8 cellular contexts compared by ENCODE assay signal in the genomic region with DNA sequence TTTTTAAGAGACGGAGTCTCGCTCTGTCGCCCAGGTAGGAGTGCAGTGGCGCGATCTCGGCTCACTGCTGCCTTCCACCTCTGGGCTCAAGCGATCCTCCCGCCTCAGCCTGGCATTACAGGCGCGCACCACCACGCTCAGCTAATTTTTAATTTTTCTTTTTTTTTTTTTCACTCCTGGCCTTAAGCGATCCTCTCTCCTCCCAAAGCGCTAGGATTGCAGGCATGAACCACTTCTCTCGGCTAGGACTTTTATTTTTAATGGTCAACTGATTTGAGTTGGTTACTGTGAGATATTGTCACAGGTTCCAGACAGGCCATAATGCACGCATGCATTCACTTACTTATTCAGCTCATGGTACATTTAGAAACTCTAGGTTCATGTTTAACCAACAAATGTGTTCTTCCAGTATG. TPM values are rescaled to one million over a fixed set of nuclear protein-coding genes. Genes with fewer than 3 reads are reported as not detected.
A peak's percentile ranks its signal among the peaks of the same experiment; 100 is the strongest.
DNase-seq lines count a peak whose midpoint lies in the region; ATAC-seq and TF ChIP-seq lines count a peak whose summit lies in the region.

No MANE protein-coding gene starts in this region.

- peak overlapping the region; percentile 99 for H3K27ac ChIP-seq in suprapubic skin

- H3K9me3 ChIP-seq in suprapubic skin, result no peaks in the 10 kb centered on the region

- H3K36me3 Mint-ChIP-seq in activated naive CD4-positive, alpha-beta T cell treated with anti-CD3 and anti-CD28 coated beads, Interleukin-2, amount 10 ng/mL, durations not matched to agents 7 days and 5 days, result peaks cover 35% of the 10 kb centered on the region
- H3K36me3 Mint-ChIP-seq in T-cell, result peaks cover 21% of the 10 kb centered on the region

- peak overlapping the region; percentile 98 for H3K27ac Mint-ChIP-seq in activated naive CD4-positive, alpha-beta T cell treated with anti-CD3 and anti-CD28 coated beads, Interleukin-2, amount 10 ng/mL, durations not matched to agents 7 days and 5 days
- peak overlapping the region; percentile 94 to 97 for H3K27ac Mint-ChIP-seq in T-cell

- H3K4me3 Mint-ChIP-seq in activated naive CD4-positive, alpha-beta T cell treated with anti-CD3 and anti-CD28 coated beads, Interleukin-2, amount 10 ng/mL, durations not matched to agents 7 days and 5 days, result peak overlapping the region; percentile 97
- H3K4me3 Mint-ChIP-seq in T-cell, result peak overlapping the region; percentile 94 to 99 (median 97)

- TF ChIP-seq CTCF in suprapubic skin (IDR thresholded peaks at IDR 0.05), result no peak

- 13% methylated on average over 15 of the region's 15 CpGs for WGBS in suprapubic skin

- H3K9me3 Mint-ChIP-seq in activated naive CD4-positive, alpha-beta T cell treated with anti-CD3 and anti-CD28 coated beads, Interleukin-2, amount 10 ng/mL, durations not matched to agents 7 days and 5 days, result no peaks in the 10 kb centered on the region
- H3K9me3 Mint-ChIP-seq in T-cell, result no peaks in the 10 kb centered on the region

- peaks cover 41% of the 10 kb centered on the region for H3K4me1 Mint-ChIP-seq in activated naive CD4-positive, alpha-beta T cell treated with anti-CD3 and anti-CD28 coated beads, Interleukin-2, amount 10 ng/mL, durations not matched to agents 7 days and 5 days
- peaks cover 16 to 30% (median 19%) of the 10 kb centered on the region in 3 donors for H3K4me1 Mint-ChIP-seq in T-cell

- peaks cover 34% of the 10 kb centered on the region for H3K36me3 ChIP-seq in suprapubic skin

- H3K4me1 ChIP-seq in suprapubic skin, result peaks cover 20% of the 10 kb centered on the region

- CTCF ChIA-PET in activated naive CD4-positive, alpha-beta T cell treated with anti-CD3 and anti-CD28 coated beads, Interleukin-2, amount 10 ng/mL, durations not matched to agents 7 days and 5 days (lab: Charles Lee), result interaction anchor here (0.6 to 0.7 kb wide), 2 partner anchors 59 to 84 kb away, joined by 3 to 4 read pairs; no protein-coding TSS in a partner anchor
- CTCF ChIA-PET in T-cell (lab: Charles Lee), result interaction anchor here in 1 of 2 donors (0.9 kb wide), 1 partner anchor 9 kb away, joined by 4 read pairs; the partner anchor contains the start of gene GGNBP2

- DNase-seq in activated naive CD4-positive, alpha-beta T cell treated with anti-CD3 and anti-CD28 coated beads, Interleukin-2, amount 10 ng/mL, durations not matched to agents 7 days and 5 days, result no peak
- DNase-seq in activated naive CD4-positive, alpha-beta T cell treated with Interleukin-2 at 50 U/mL for 16 hours, result no peak
- DNase-seq in T-cell (no peak), suprapubic skin (ENCODE audit: low spot score in 2 of 2) (no peak), NOMO-1 treated with dmso at 0.1 percent for 144 hours (lab: John Stamatoyannopoulos, UW; ENCODE audit: unreplicated experiment) (no peak), NOMO-1 treated with DMSO at 0.1 percent for 48 hours (lab: John Stamatoyannopoulos, UW; ENCODE audit: unreplicated experiment) (no peak)

- TF ChIP-seq EP300 in suprapubic skin (IDR thresholded peaks at IDR 0.05), result no peak

- no peaks in the 10 kb centered on the region for H3K27me3 Mint-ChIP-seq in activated naive CD4-positive, alpha-beta T cell treated with anti-CD3 and anti-CD28 coated beads, Interleukin-2, amount 10 ng/mL, durations not matched to agents 7 days and 5 days
- no peaks in the 10 kb centered on the region for H3K27me3 Mint-ChIP-seq in T-cell

- TF ChIP-seq POLR2A in suprapubic skin (IDR thresholded peaks at IDR 0.05), result no peak

- H3K4me3 ChIP-seq in iPS-11a (ENCODE audit: low read depth, low read length) (peak overlapping the region; percentile 93), suprapubic skin (peak overlapping the region; percentile 77)

- ATAC-seq in T-cell (replicated peaks in 1 of 4) (no peak), HG03039 (IDR thresholded peaks at IDR 0.05; ENCODE audit: unreplicated experiment) (no peak)

- no peaks in the 10 kb centered on the region for H3K27me3 ChIP-seq in suprapubic skin

- POLR2A ChIA-PET in T-cell (lab: Charles Lee), result interaction anchor here in 1 of 2 donors (0.6 to 2.6 kb wide), 2 partner anchors 10 to 1443 kb away, joined by 3 to 11 read pairs; partner anchors contain the start of gene GGNBP2

RNA-seq across cellular contexts. Expression of gene PIGW, which starts 0.9 kb away (rescaled TPM):
- total RNA-seq in T-cell, result 1 to 10 TPM; 6.0 to 8.7 (median 6.5) TPM
- total RNA-seq in suprapubic skin, result 10 to 100 TPM in 2 of 4 donors, 1 to 10 TPM in 2; 4.1 to 13.1 (median 9.0) TPM

RNA-seq across cellular contexts. Expression of gene MYO19, which starts 1.0 kb away (rescaled TPM):
- total RNA-seq in T-cell (10 to 100 TPM; 73.1 to 80.8 (median 79.4) TPM), suprapubic skin (100 to 1,000 TPM; 134 to 366 (median 154) TPM)

RNA-seq across cellular contexts. Expression of gene GGNBP2, which starts 9.0 kb away (rescaled TPM):
- 100 to 1,000 TPM; 105 to 190 (median 111) TPM for total RNA-seq in T-cell
- 10 to 100 TPM; 49.4 to 84.1 (median 57.1) TPM for total RNA-seq in suprapubic skin

RNA-seq across cellular contexts. Expression of gene ZNHIT3, which starts 49.2 kb away (rescaled TPM):
- total RNA-seq in T-cell, result 10 to 100 TPM; 44.2 to 54.6 (median 51.3) TPM
- 10 to 100 TPM; 19.7 to 34.5 (median 26.3) TPM for total RNA-seq in suprapubic skin

RNA-seq across cellular contexts. Expression of gene DHRS11, which starts 56.0 kb away (rescaled TPM):
- total RNA-seq in T-cell, result 1 to 10 TPM; 2.6 to 9.7 (median 6.3) TPM
- total RNA-seq in suprapubic skin, result 10 to 100 TPM; 10.5 to 19.7 (median 16.9) TPM
